In genomic region chr7:13932131-13932530, GRCh38 we compare ENCODE assay signal across 25 cellular contexts. TPM values are rescaled to one million over a fixed set of nuclear protein-coding genes. Genes with fewer than 3 reads are reported as not detected.
"Had no signal": no experiment of that assay in that cellular context is flagged by ENCODE, and none has a peak within 500 bp of the region (broad histone marks: within the 10 kb centered on the region; RNA-seq: fewer than 3 reads in every experiment).

No MANE protein-coding gene starts in this region.

- H3K4me3 Mint-ChIP-seq: immature natural killer cell; naive thymus-derived CD8-positive, alpha-beta T cell; nephron; stimulated activated naive B cell treated with anti-CD40 and anti-IgM and Interleukin-4, amounts not matched to agents 10 μg/mL and 1 μg/mL and 100 μg/mL, for 72 hours had no signal

- H3K27me3 Mint-ChIP-seq: naive thymus-derived CD8-positive, alpha-beta T cell; progenitor cell of endocrine pancreas; stimulated activated naive B cell treated with anti-CD40 and anti-IgM and Interleukin-4, amounts not matched to agents 10 μg/mL and 1 μg/mL and 100 μg/mL, for 72 hours had no signal

- H3K27ac Mint-ChIP-seq: immature natural killer cell; naive thymus-derived CD8-positive, alpha-beta T cell; nephron; progenitor cell of endocrine pancreas; stimulated activated naive B cell treated with anti-CD40 and anti-IgM and Interleukin-4, amounts not matched to agents 10 μg/mL and 1 μg/mL and 100 μg/mL, for 72 hours had no signal

- H3K9me3 ChIP-seq: left lung, lower lobe of right lung, ovary, right atrium auricular region, right lobe of liver, stomach, testis, thyroid gland, transverse colon, upper lobe of left lung, vagina had no signal

- H3K36me3 Mint-ChIP-seq: immature natural killer cell; naive thymus-derived CD8-positive, alpha-beta T cell; stimulated activated naive B cell treated with anti-CD40 and anti-IgM and Interleukin-4, amounts not matched to agents 10 μg/mL and 1 μg/mL and 100 μg/mL, for 72 hours had no signal

- H3K4me2 ChIP-seq: smooth muscle cell had no signal

- H3K36me3 ChIP-seq: ovary, right lobe of liver, thyroid gland, transverse colon, vagina had no signal

- H3K27ac ChIP-seq: left lung, lower lobe of right lung, ovary, right atrium auricular region, right lobe of liver, stomach, testis, thyroid gland, transverse colon, upper lobe of left lung, vagina had no signal

- H3K4me1 Mint-ChIP-seq: immature natural killer cell; naive thymus-derived CD8-positive, alpha-beta T cell; stimulated activated naive B cell treated with anti-CD40 and anti-IgM and Interleukin-4, amounts not matched to agents 10 μg/mL and 1 μg/mL and 100 μg/mL, for 72 hours had no signal

- DNase-seq: hippocampal formation; immature natural killer cell; kidney; left colon; left lung; lower lobe of right lung; mammary epithelial cell; mesenchymal stem cell; naive thymus-derived CD8-positive, alpha-beta T cell; ovary; right lobe of liver; stimulated activated CD4-positive, alpha-beta T cell treated with anti-CD3 and anti-CD28 coated beads, Interleukin-2, amount 100 ng/mL, for 24 hours; stimulated activated CD4-positive, alpha-beta T cell treated with anti-CD3 and anti-CD28 coated beads, Interleukin-4, amount 100 ng/mL, for 1 hour; stimulated activated naive B cell treated with anti-CD40 and anti-IgM and Interleukin-4, amounts not matched to agents 10 μg/mL and 1 μg/mL and 100 μg/mL, for 72 hours; stimulated activated naive CD8-positive, alpha-beta T cell treated with anti-CD3 and anti-CD28 coated beads, Interleukin-15, Interleukin-2, amounts not matched to agents 100 U/mL and 50 U/mL, for 24 hours; stomach; testis; thyroid gland; transverse colon; upper lobe of left lung had no signal

- H3K9me3 Mint-ChIP-seq: immature natural killer cell; naive thymus-derived CD8-positive, alpha-beta T cell; nephron; stimulated activated naive B cell treated with anti-CD40 and anti-IgM and Interleukin-4, amounts not matched to agents 10 μg/mL and 1 μg/mL and 100 μg/mL, for 72 hours had no signal

- H3K4me1 ChIP-seq: left lung, lower lobe of right lung, right atrium auricular region, right lobe of liver, testis, thyroid gland, upper lobe of left lung had no signal

- H3K4me3 ChIP-seq: left lung, lower lobe of right lung, ovary, right atrium auricular region, right lobe of liver, smooth muscle cell, stomach, testis, thyroid gland, transverse colon, upper lobe of left lung, vagina had no signal

- H3K27me3 ChIP-seq: left lung, ovary, right atrium auricular region, right lobe of liver, stomach, testis, thyroid gland, transverse colon, upper lobe of left lung, vagina had no signal

- ATAC-seq: left colon; left lung; lower lobe of right lung; naive thymus-derived CD8-positive, alpha-beta T cell; right lobe of liver; stimulated activated naive B cell treated with anti-CD40 and anti-IgM and Interleukin-4, amounts not matched to agents 10 μg/mL and 1 μg/mL and 100 μg/mL, for 72 hours; stimulated activated naive CD8-positive, alpha-beta T cell treated with anti-CD3 and anti-CD28 coated beads, Interleukin-15, Interleukin-2, amounts not matched to agents 100 U/mL and 50 U/mL, for 24 hours had no signal

RNA-seq across cellular contexts. Expression of gene ETV1, which starts 57.3 kb away (rescaled TPM):
- total RNA-seq: naive thymus-derived CD8-positive, alpha-beta T cell had no signal
